Comparison of ENCODE assay signal across 8 cellular contexts in genomic region chr7:4753610-4754432, GRCh38. TPM values are rescaled to one million over a fixed set of nuclear protein-coding genes. Genes with fewer than 3 reads are reported as not detected.
A peak's percentile ranks its signal among the peaks of the same experiment; 100 is the strongest.
DNase-seq lines count a peak whose midpoint lies in the region; ATAC-seq, FAIRE-seq and TF ChIP-seq lines count a peak whose summit lies in the region.

No MANE protein-coding gene starts in this region.

- peak; percentile 93 to 94 for TF ChIP-seq RAD21 in H1 (IDR thresholded peaks at IDR 0.05 in 1 of 2, conservative IDR thresholded peaks at IDR 0.05 in 1 of 2; ENCODE audit: low read depth in 2 of 2, low read length in 2 of 2)

- no peak overlapping the region for H2BK5ac ChIP-seq in H1 (ENCODE audit: low read depth, low read length)

- H3K27ac ChIP-seq in H1 (ENCODE audit: low read depth, low read length) (no peak overlapping the region), mucosa of rectum (ENCODE audit: low read depth in 2 of 2, low read length in 2 of 2) (no peak overlapping the region)

- H2BK12ac ChIP-seq in H1 (ENCODE audit: low read depth, low read length), result no peak overlapping the region

- TF ChIP-seq EP300 in H1 (IDR thresholded peaks at IDR 0.05; ENCODE audit: borderline replicate concordance in 1 of 2, low read depth in 2 of 2, low read length in 2 of 2), result no peak

- H3K4ac ChIP-seq in H1 (replicated peaks; ENCODE audit: insufficient read length, low read depth, low read length), result no peak overlapping the region

- TF ChIP-seq CTCF in H1 (IDR thresholded peaks at IDR 0.05; ENCODE audit: control extremely low read depth in 1 of 3, insufficient read depth in 1 of 3, low read depth in 1 of 3, low read length in 3 of 3), result peak; percentile 87 to 98 (median 95)

- no peak overlapping the region for H3K56ac ChIP-seq in H1 (replicated peaks; ENCODE audit: insufficient read length, low read depth, low read length)

- ATAC-seq in GM18868 (IDR thresholded peaks at IDR 0.05; ENCODE audit: unreplicated experiment) (peak; percentile 89), HG03095 (IDR thresholded peaks at IDR 0.05; ENCODE audit: unreplicated experiment) (peak; percentile 50)

- H3K9me3 ChIP-seq in H1 (ENCODE audit: insufficient read depth in 2 of 2, low read depth in 1 of 2, low read length in 1 of 2), result no peaks in the 10 kb centered on the region
- H3K9me3 ChIP-seq in mucosa of rectum (ENCODE audit: control insufficient read depth in 2 of 2, low read length in 2 of 2), result no peaks in the 10 kb centered on the region

- TF ChIP-seq POLR2A in H1 (IDR thresholded peaks at IDR 0.05; ENCODE audit: control extremely low read depth in 1 of 2, low read depth in 2 of 2, low read length in 2 of 2), result no peak

- H3K23me2 ChIP-seq in H1 (ENCODE audit: low read depth, low read length), result no peaks in the 10 kb centered on the region

- H3K9ac ChIP-seq in H1 (replicated peaks in 1 of 4; ENCODE audit: extremely low read depth in 1 of 4, low read depth in 3 of 4, low read length in 3 of 4), result no peak overlapping the region
- peak overlapping the region; percentile 6 to 48 for H3K9ac ChIP-seq in mucosa of rectum (ENCODE audit: low read depth in 1 of 2, low read length in 2 of 2)

- CTCF ChIA-PET in H1 (lab: Charles Lee; ENCODE audit: partially characterized antibody), result interaction anchor here (0.5 to 1.7 kb wide), 23 partner anchors 8 to 1790 kb away, joined by 3 to 12 read pairs (median 3); no protein-coding TSS in a partner anchor

- peaks cover 8 to 15% of the 10 kb centered on the region in 2 experiments for H4K20me1 ChIP-seq in H1 (replicated peaks in 1 of 2; ENCODE audit: control insufficient read depth in 1 of 2, insufficient read depth in 2 of 2, low read length in 2 of 2)

- H2AK5ac ChIP-seq in H1 (ENCODE audit: low read depth, low read length), result no peak overlapping the region

- no peak overlapping the region for H4K5ac ChIP-seq in H1 (ENCODE audit: insufficient read length, low read depth, low read length)

- H2BK20ac ChIP-seq in H1 (ENCODE audit: low read length), result no peak overlapping the region

- H3K4me2 ChIP-seq in H1 (ENCODE audit: insufficient read depth in 1 of 2, low read depth in 2 of 2, low read length in 2 of 2), result no peak overlapping the region

- no peak overlapping the region for H2BK15ac ChIP-seq in H1 (ENCODE audit: low read length)

- 50% methylated on average over 21 of the region's 30 CpGs; no CpG with 5 or more reads in 1 of the 2 experiments for WGBS in H1 (ENCODE audit: extremely low coverage in 1 of 2, insufficient coverage in 1 of 2, insufficient read length in 1 of 2, insufficient replicate concordance in 2 of 2, low coverage in 1 of 2, low lambda C conversion rate in 2 of 2, missing lambda C conversion rate in 1 of 2), 2 experiments

- H2BK120ac ChIP-seq in H1 (replicated peaks; ENCODE audit: low read depth, low read length), result no peak overlapping the region

- DNase-seq in AG08396 (ENCODE audit: low spot score) (peak; percentile 77), NCI-H526 treated with DMSO at 0.1 percent for 48 hours (lab: John Stamatoyannopoulos, UW) (peak; percentile 46), H1 (ENCODE audit: low read depth in 1 of 2, low spot score in 2 of 2) (peak; percentile 39 to 95)
- DNase-seq in activated CD8-positive, alpha-beta memory T cell treated with anti-CD3 and anti-CD28 coated beads for 48 hours (ENCODE audit: low read depth in 2 of 3, low spot score in 2 of 3), result peak; percentile 53 to 87 (median 77)
- peak; percentile 65 to 75 for DNase-seq in stimulated activated CD8-positive, alpha-beta memory T cell treated with anti-CD3 and anti-CD28 coated beads, Interleukin-7, amount 100 ng/mL, for 1 hour (ENCODE audit: low read depth in 2 of 2)

- no peak overlapping the region for H3K4me3 ChIP-seq in H1 (ENCODE audit: extremely low read depth in 1 of 4, insufficient read depth in 2 of 4, low read depth in 3 of 4, low read length in 4 of 4)
- no peak overlapping the region for H3K4me3 ChIP-seq in mucosa of rectum (ENCODE audit: low read length in 2 of 2)

- no peaks in the 10 kb centered on the region for H3K79me1 ChIP-seq in H1 (ENCODE audit: low read depth, low read length)

- H3K36me3 ChIP-seq in H1 (ENCODE audit: control insufficient read depth in 2 of 4, insufficient read depth in 4 of 4, low read length in 3 of 4), result no peaks in the 10 kb centered on the region
- peaks cover 28 to 32% of the 10 kb centered on the region in 2 donors for H3K36me3 ChIP-seq in mucosa of rectum (ENCODE audit: control insufficient read depth in 2 of 2, insufficient read depth in 2 of 2, low read length in 2 of 2)

- H3K79me2 ChIP-seq in H1 (ENCODE audit: control insufficient read depth in 1 of 2, insufficient read depth in 2 of 2, low read length in 2 of 2), result no peaks in the 10 kb centered on the region

- no peaks in the 10 kb centered on the region for H3K4me1 ChIP-seq in H1 (replicated peaks in 1 of 4; ENCODE audit: control insufficient read depth in 3 of 4, insufficient read depth in 4 of 4, low read length in 3 of 4)
- H3K4me1 ChIP-seq in mucosa of rectum (ENCODE audit: control insufficient read depth in 2 of 2, insufficient read depth in 2 of 2, low read length in 2 of 2), result peaks cover 2 to 3% of the 10 kb centered on the region in 2 donors

- H4K91ac ChIP-seq in H1 (replicated peaks; ENCODE audit: insufficient read length, low read length), result no peak overlapping the region

- POLR2A ChIA-PET in H1 (lab: Charles Lee; ENCODE audit: partially characterized antibody), result interaction anchor here (1.2 to 1.3 kb wide), 2 partner anchors 22 to 112 kb away, joined by 3 read pairs; partner anchors contain the start of gene AP5Z1

- H3K18ac ChIP-seq in H1 (ENCODE audit: extremely low read depth, low read length), result no peak overlapping the region

- H3K27me3 ChIP-seq in H1 (replicated peaks in 1 of 4; ENCODE audit: control insufficient read depth in 3 of 4, extremely low read depth in 1 of 4, insufficient read depth in 3 of 4, low read length in 3 of 4), result no peaks in the 10 kb centered on the region
- H3K27me3 ChIP-seq in mucosa of rectum (ENCODE audit: control insufficient read depth in 2 of 2, insufficient read depth in 2 of 2, low read length in 2 of 2), result no peaks in the 10 kb centered on the region

- no peak for FAIRE-seq in H1 (lab: Jason Lieb, UNC)

- no peak overlapping the region for H3K14ac ChIP-seq in H1 (ENCODE audit: insufficient read length)

- H2AFZ ChIP-seq in H1 (ENCODE audit: low read length), result no peak overlapping the region

- H3K23ac ChIP-seq in H1 (ENCODE audit: insufficient read length), result no peak overlapping the region

- 0 out of 2 replicates have a peak overlapping the region, but pooled peaks have one; percentile 14 for H4K8ac ChIP-seq in H1 (ENCODE audit: extremely low read depth, insufficient read depth, low read length)

TF ChIP-seq in H1, 55 proteins besides CTCF, POLR2A, EP300 and RAD21:
- TF ChIP-seq CHD2 (IDR thresholded peaks at IDR 0.05; ENCODE audit: low read length) (no peak), YY1 (IDR thresholded peaks at IDR 0.05; ENCODE audit: low read depth, low read length) (0 out of 2 replicates have a peak, but pooled peaks have one; percentile 12), TBP (IDR thresholded peaks at IDR 0.05; ENCODE audit: low read depth, low read length) (peak; percentile 23; the same call in 1 of the 2 replicates)
- TF ChIP-seq, protein P1, sequence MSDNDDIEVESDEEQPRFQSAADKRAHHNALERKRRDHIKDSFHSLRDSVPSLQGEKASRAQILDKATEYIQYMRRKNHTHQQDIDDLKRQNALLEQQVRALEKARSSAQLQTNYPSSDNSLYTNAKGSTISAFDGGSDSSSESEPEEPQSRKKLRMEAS (IDR thresholded peaks at IDR 0.05), result 0 out of 2 replicates have a peak, but pooled peaks have one; percentile 18

RNA-seq across cellular contexts. Expression of gene AP5Z1, which starts 21.6 kb away (rescaled TPM):
- total RNA-seq in H1 (2021; fragmentation: NEBNext Ultra II Directional; extraction: Animal tissue kit (Norgen Biotek cat#: 25700)), result 21.9 and 24.7 TPM in 2 replicates
- 24.0 and 34.3 TPM in 2 replicates for polyA plus RNA-seq in H1 (2011; rRNA removed)
- polyA plus RNA-seq in H1 (2011; cell fraction: cytosol; rRNA removed), result 22.3 TPM
- polyA plus RNA-seq in H1 (2011; cell fraction: nucleus; rRNA removed), result 104 TPM
- polyA plus RNA-seq in H1 (2012, experiment 1 of 2), result 16.2 to 22.9 TPM (median 21.4 TPM) in 4 replicates
- polyA plus RNA-seq in H1 (2012, experiment 2 of 2), result 21.4 TPM
- polyA plus RNA-seq in H1 (2013, experiment 1 of 2), result 12.8 TPM
- polyA plus RNA-seq in H1 (2013, experiment 2 of 2), result 11.1 TPM
- polyA minus RNA-seq in H1 (2011; rRNA and poly(A)+ RNA removed), result 6.7 and 7.7 TPM in 2 replicates
- polyA minus RNA-seq in H1 (2011; cell fraction: cytosol; rRNA and poly(A)+ RNA removed), result 13.6 TPM
- 32.2 TPM for polyA minus RNA-seq in H1 (2011; cell fraction: nucleus; rRNA and poly(A)+ RNA removed)

Comparison
In these comparisons a context has a peak if more than half of its experiments do, and no peak if none do; other contexts are left out.
1. H3K9ac ChIP-seq: peak in mucosa of rectum (2 of 2); none in H1 (0 of 4).
2. Peak in every context shown above with its lines, with median percentiles within 50 percentile points of each other: DNase-seq.